ENCODE assay signal across 8 cellular contexts in genomic region chr20:8020314-8021079, GRCh38. TPM values are rescaled to one million over a fixed set of nuclear protein-coding genes. Genes with fewer than 3 reads are reported as not detected.
DNase-seq lines count a peak whose midpoint lies in the region; ATAC-seq and TF ChIP-seq lines count a peak whose summit lies in the region.

No MANE protein-coding gene starts in this region.

- H3K27me3 ChIP-seq in Loucy (ENCODE audit: insufficient read depth, low read length, poor library complexity, severe bottlenecking) = no peaks in the 10 kb centered on the region
- H3K27me3 ChIP-seq in neuronal stem cell (ENCODE audit: control insufficient read depth in 3 of 3, insufficient read depth in 3 of 3, low read depth in 1 of 3, low read length in 3 of 3) = no peaks in the 10 kb centered on the region

- no peak overlapping the region for H2BK12ac ChIP-seq in neuronal stem cell (ENCODE audit: low read length)

- H3K4ac ChIP-seq in neuronal stem cell (ENCODE audit: low read length) = no peak overlapping the region

- H3K9ac ChIP-seq in Loucy (ENCODE audit: low read depth, low read length, poor library complexity, severe bottlenecking) = peak overlapping the region; percentile 94
- H3K9ac ChIP-seq in neuronal stem cell (ENCODE audit: low read depth, low read length, poor library complexity) = no peak overlapping the region

- no peak overlapping the region for H3K23ac ChIP-seq in neuronal stem cell (ENCODE audit: low read depth, low read length, poor library complexity)

- no peaks in the 10 kb centered on the region for H3K79me1 ChIP-seq in neuronal stem cell (ENCODE audit: low read depth, low read length)

- peak overlapping the region; percentile 97 for H3K27ac ChIP-seq in angular gyrus (ENCODE audit: low read depth, low read length)
- H3K27ac ChIP-seq in neuronal stem cell (replicated peaks; ENCODE audit: low read length) = no peak overlapping the region

- H3K18ac ChIP-seq in neuronal stem cell (ENCODE audit: low read length) = no peak overlapping the region

- DNase-seq in DMS153 (lab: John Stamatoyannopoulos, UW) = peak; percentile 22
- no peak for DNase-seq in DMS153 treated with DMSO at 0.1 percent for 48 hours (lab: John Stamatoyannopoulos, UW; ENCODE audit: unreplicated experiment)
- no peak for DNase-seq in neuronal stem cell (ENCODE audit: low spot score)
- no peak for DNase-seq in NCI-H2107 (lab: John Stamatoyannopoulos, UW)
- no peak for DNase-seq in nucleus accumbens (lab: John Stamatoyannopoulos, UW)

- no peaks in the 10 kb centered on the region for H3K9me2 ChIP-seq in Loucy (replicated peaks; ENCODE audit: low read depth, low read length)

- H2BK5ac ChIP-seq in neuronal stem cell (ENCODE audit: low read length) = no peak overlapping the region

- H2AK5ac ChIP-seq in neuronal stem cell (ENCODE audit: low read depth, low read length) = no peak overlapping the region

- H4K8ac ChIP-seq in neuronal stem cell (ENCODE audit: low read depth, low read length) = no peak overlapping the region

- H2AFZ ChIP-seq in Loucy (ENCODE audit: low read length) (no peak overlapping the region), neuronal stem cell (ENCODE audit: low read length) (peak overlapping the region; percentile 99)

- no peak overlapping the region for H3K14ac ChIP-seq in neuronal stem cell (ENCODE audit: low read length)

- peak overlapping the region; percentile 83 for H3K4me3 ChIP-seq in Loucy (ENCODE audit: low read length, poor library complexity, severe bottlenecking)
- peak overlapping the region in 1 of 2 donors; percentile 56 for H3K4me3 ChIP-seq in neuronal stem cell (ENCODE audit: low read length in 2 of 2)

- H4K91ac ChIP-seq in neuronal stem cell (ENCODE audit: low read depth, low read length, poor library complexity) = no peak overlapping the region

- no peak overlapping the region for H2BK15ac ChIP-seq in neuronal stem cell (ENCODE audit: low read length)

- H3K4me2 ChIP-seq in Loucy (ENCODE audit: low read depth, low read length, poor library complexity, severe bottlenecking) = peak overlapping the region; percentile 91
- no peak overlapping the region for H3K4me2 ChIP-seq in neuronal stem cell (ENCODE audit: insufficient read depth, low read length, poor library complexity, severe bottlenecking)

- peaks cover 24% of the 10 kb centered on the region for H4K20me1 ChIP-seq in Loucy (ENCODE audit: insufficient read depth, low read length, poor library complexity, severe bottlenecking)

- no peaks in the 10 kb centered on the region for H3K9me3 ChIP-seq in Loucy (ENCODE audit: insufficient read depth, low read depth, low read length)
- no peaks in the 10 kb centered on the region for H3K9me3 ChIP-seq in neuronal stem cell (replicated peaks in 1 of 2; ENCODE audit: control insufficient read depth in 2 of 2, insufficient read depth in 1 of 2, low read depth in 1 of 2, low read length in 2 of 2)

- WGBS in neuronal stem cell (ENCODE audit: extremely low coverage in 2 of 2, insufficient read length in 2 of 2, insufficient replicate concordance in 1 of 2), 2 donors = no CpG with 5 or more reads among the region's 3 CpGs

- H3K4me1 ChIP-seq in Loucy (ENCODE audit: insufficient read depth, low read length, poor library complexity, severe bottlenecking) (peaks cover 48% of the 10 kb centered on the region), neuronal stem cell (ENCODE audit: control insufficient read depth in 2 of 2, insufficient read depth in 1 of 2, low read depth in 1 of 2, low read length in 2 of 2) (peaks cover 4 to 9% of the 10 kb centered on the region in 2 donors)

- no peak for TF ChIP-seq CTCF in Loucy (conservative IDR thresholded peaks at IDR 0.05; ENCODE audit: low read length)

- ATAC-seq in GM21717 (IDR thresholded peaks at IDR 0.05; ENCODE audit: unreplicated experiment) = peak; percentile 39

- no peak overlapping the region for H2BK120ac ChIP-seq in neuronal stem cell (ENCODE audit: low read depth, low read length)

- H3K79me2 ChIP-seq in Loucy (ENCODE audit: insufficient read depth, low read length) = peaks cover 33% of the 10 kb centered on the region

- H3K36me3 ChIP-seq in Loucy (ENCODE audit: insufficient read depth, low read length) (no peaks in the 10 kb centered on the region), neuronal stem cell (replicated peaks in 1 of 2; ENCODE audit: control insufficient read depth in 2 of 2, insufficient read depth in 2 of 2, low read length in 2 of 2) (no peaks in the 10 kb centered on the region)

- H3F3A ChIP-seq in Loucy (ENCODE audit: low read depth) = peaks cover 9% of the 10 kb centered on the region; the same call in 1 of the 2 replicates

RNA-seq across cellular contexts. Expression of gene TMX4, which starts 0.9 kb away (rescaled TPM):
- 12.0 TPM for polyA plus RNA-seq in neuronal stem cell (2013, experiment 1 of 2)
- polyA plus RNA-seq in neuronal stem cell (2013, experiment 2 of 2) = 11.9 TPM
